Comparison of ENCODE assay signal across 8 cellular contexts in genomic region chr7:55018361-55019328, GRCh38. TPM values are rescaled to one million over a fixed set of nuclear protein-coding genes. Genes with fewer than 3 reads are reported as not detected.
DNase-seq lines count a peak whose midpoint lies in the region; ATAC-seq and TF ChIP-seq lines count a peak whose summit lies in the region.

Gene EGFR (plus strand): TSS chr7:55019017. CDS start chr7:55019278, 261 bp downstream.

- TF ChIP-seq CTCF in WERI-Rb-1 (IDR thresholded peaks at IDR 0.05; ENCODE audit: low read depth, low read length) = no peak
- no peak for TF ChIP-seq CTCF in neural crest cell (conservative IDR thresholded peaks at IDR 0.05)

- no peak for ATAC-seq in GM18519 (IDR thresholded peaks at IDR 0.05; ENCODE audit: low FRiP score, unreplicated experiment)

- peaks cover 82% of the 10 kb centered on the region for H3K27me3 Mint-ChIP-seq in neural crest cell (ENCODE audit: low read depth)

- no peaks in the 10 kb centered on the region for H3K36me3 Mint-ChIP-seq in neural crest cell (ENCODE audit: low read depth)

- no peaks in the 10 kb centered on the region for H3K9me3 ChIP-seq in WERI-Rb-1 (ENCODE audit: severe bottlenecking)

- H3K27ac Mint-ChIP-seq in neural crest cell (ENCODE audit: unreplicated experiment) = no peak within 1 kb of the TSS

- peaks cover 47% of the 10 kb centered on the region for H3K27me3 ChIP-seq in H7 (ENCODE audit: control insufficient read depth, insufficient read depth, low read length)
- peaks cover 47% of the 10 kb centered on the region for H3K27me3 ChIP-seq in WERI-Rb-1 (ENCODE audit: insufficient read depth, low read depth, severe bottlenecking)

- H3K4me3 ChIP-seq in H7 (ENCODE audit: insufficient read depth, low read depth, low read length) (peak within 1 kb of the TSS; percentile 74), WERI-Rb-1 (ENCODE audit: low read depth, low read length) (peak within 1 kb of the TSS; percentile 52)

- H3K9me3 Mint-ChIP-seq in neural crest cell = no peaks in the 10 kb centered on the region

- peak within 1 kb of the TSS; percentile 80 for H3K4me3 Mint-ChIP-seq in neural crest cell

- H3K36me3 ChIP-seq in H7 (replicated peaks; ENCODE audit: control insufficient read depth, insufficient read depth, low read length) = no peaks in the 10 kb centered on the region
- no peaks in the 10 kb centered on the region for H3K36me3 ChIP-seq in WERI-Rb-1

- H3K27ac ChIP-seq in WERI-Rb-1 = no peak within 1 kb of the TSS

- H3K4me1 Mint-ChIP-seq in neural crest cell = no peaks in the 10 kb centered on the region

- DNase-seq in AG08396 (ENCODE audit: low spot score) = peak; percentile 94
- peak; percentile 89 for DNase-seq in H7
- peak; percentile 60 for DNase-seq in WERI-Rb-1
- DNase-seq in globus pallidus (ENCODE audit: low spot score) = peak; percentile 56
- DNase-seq in neural crest cell (ENCODE audit: low read depth, low spot score) = peak; percentile 58
- no peak for DNase-seq in SHP77 treated with DMSO at 0.1 percent for 48 hours (lab: John Stamatoyannopoulos, UW)
- no peak for DNase-seq in NOMO-1 (lab: John Stamatoyannopoulos, UW; ENCODE audit: unreplicated experiment in 2 of 2)

RNA-seq across cellular contexts. Expression of gene EGFR, which starts in this region (rescaled TPM):
- total RNA-seq in H7 (2014; rRNA removed; shearing (Covaris generic)) = 3.1 and 6.3 TPM in 2 replicates
- 2.3 and 2.6 TPM in 2 replicates for total RNA-seq in neural crest cell

Comparison
In these comparisons a context has a peak if more than half of its experiments do, and no peak if none do; other contexts are left out.
1. DNase-seq: peak in AG08396 (single experiment), H7 (single experiment), WERI-Rb-1 (single experiment), globus pallidus (single experiment) and neural crest cell (single experiment); none in SHP77 treated with DMSO at 0.1 percent for 48 hours (single experiment) and NOMO-1 (0 of 2).